Comparison of ENCODE assay signal across 18 cellular contexts in genomic region chr13:111908391-111908790, GRCh38.
"Had no signal": no experiment of that assay in that cellular context is flagged by ENCODE, and none has a peak within 500 bp of the region (broad histone marks: within the 10 kb centered on the region; RNA-seq: fewer than 3 reads in every experiment).

No MANE protein-coding gene starts in this region.

- DNase-seq: activated CD4-positive, alpha-beta T cell treated with anti-CD3 and anti-CD28 coated beads, Interleukin-2, amount 50 U/mL, for 1 hour; activated CD4-positive, CD25-positive, alpha-beta regulatory T cell treated with anti-CD3 and anti-CD28 coated beads, Interleukin-2, amount 50 U/mL, for 72 hours; activated naive CD4-positive, alpha-beta T cell treated with anti-CD3 and anti-CD28 coated beads for 36 hours; activated naive CD8-positive, alpha-beta T cell treated with anti-CD3 and anti-CD28 coated beads, Interleukin-2, amount 50 U/mL, for 24 hours; activated T-cell treated with anti-CD3 and anti-CD28 coated beads for 4 hours; effector CD8-positive, alpha-beta T cell; esophagus squamous epithelium; heart right ventricle; kidney glomerular epithelial cell; natural killer cell; stimulated activated CD4-positive, alpha-beta T cell treated with anti-CD3 and anti-CD28 coated beads, Interleukin-12 subunit alpha, Interleukin-12 subunit beta, amount 100 ng/mL, for 4 hours; stimulated activated CD4-positive, alpha-beta T cell treated with anti-CD3 and anti-CD28 coated beads, Interleukin-2, amount 100 ng/mL, for 24 hours; stimulated activated naive CD4-positive, alpha-beta T cell treated with Interleukin-2 at 50 U/mL for 16 hours; T-helper 1 cell; T-helper 9 cell; uterus had no signal

- H3K27ac Mint-ChIP-seq: activated naive CD4-positive, alpha-beta T cell treated with anti-CD3 and anti-CD28 coated beads for 36 hours; activated naive CD8-positive, alpha-beta T cell treated with anti-CD3 and anti-CD28 coated beads, Interleukin-2, amount 50 U/mL, for 24 hours; activated T-helper 1 cell treated with anti-CD3 and anti-CD28 coated beads, Interleukin-12 subunit alpha, Interleukin-12 subunit beta, Interleukin-2, Interleukin-4 antibody, amounts not matched to agents 30 ng/mL and 10 ng/mL and 1 ng/mL, durations not matched to agents 14 hours and 24 hours and 36 hours; natural killer cell had no signal

- H3K27me3 Mint-ChIP-seq: activated naive CD8-positive, alpha-beta T cell treated with anti-CD3 and anti-CD28 coated beads, Interleukin-2, amount 50 U/mL, for 24 hours; central memory CD8-positive, alpha-beta T cell had no signal

- H3K36me3 Mint-ChIP-seq: natural killer cell had no signal

- H3K4me1 Mint-ChIP-seq: activated naive CD8-positive, alpha-beta T cell treated with anti-CD3 and anti-CD28 coated beads, Interleukin-2, amount 50 U/mL, for 24 hours; central memory CD8-positive, alpha-beta T cell; natural killer cell had no signal

- H3K9me3 Mint-ChIP-seq: activated naive CD4-positive, alpha-beta T cell treated with anti-CD3 and anti-CD28 coated beads for 36 hours; activated naive CD8-positive, alpha-beta T cell treated with anti-CD3 and anti-CD28 coated beads, Interleukin-2, amount 50 U/mL, for 24 hours had no signal

- H3K4me3 Mint-ChIP-seq: activated naive CD4-positive, alpha-beta T cell treated with anti-CD3 and anti-CD28 coated beads for 36 hours; activated naive CD8-positive, alpha-beta T cell treated with anti-CD3 and anti-CD28 coated beads, Interleukin-2, amount 50 U/mL, for 24 hours; activated T-helper 1 cell treated with anti-CD3 and anti-CD28 coated beads, Interleukin-12 subunit alpha, Interleukin-12 subunit beta, Interleukin-2, Interleukin-4 antibody, amounts not matched to agents 30 ng/mL and 10 ng/mL and 1 ng/mL, durations not matched to agents 14 hours and 24 hours and 36 hours; central memory CD8-positive, alpha-beta T cell; natural killer cell had no signal

- ATAC-seq: activated naive CD8-positive, alpha-beta T cell treated with anti-CD3 and anti-CD28 coated beads, Interleukin-2, amount 50 U/mL, for 24 hours; heart right ventricle; natural killer cell had no signal
